7 cellular contexts compared by ENCODE assay signal in genomic region chr7:18356195-18356645, GRCh38.
DNase-seq lines count a peak whose midpoint lies in the region; ATAC-seq, FAIRE-seq and TF ChIP-seq lines count a peak whose summit lies in the region.

No MANE protein-coding gene starts in this region.

- H3K36me3 ChIP-seq in right lobe of liver = no peaks in the 10 kb centered on the region

- DNase-seq in GM10266 (ENCODE audit: extremely low spot score) (peak; percentile 19), OCI-M1 (lab: John Stamatoyannopoulos, UW) (peak; percentile 66), right lobe of liver (no peak), islet precursor cell (no peak)

- H3K27ac ChIP-seq in right lobe of liver = no peak overlapping the region

- no peaks in the 10 kb centered on the region for H3K9me3 ChIP-seq in right lobe of liver

- H3K27me3 ChIP-seq in right lobe of liver = no peaks in the 10 kb centered on the region

- H3K4me1 ChIP-seq in right lobe of liver = no peaks in the 10 kb centered on the region

- ATAC-seq in HG03095 (IDR thresholded peaks at IDR 0.05; ENCODE audit: unreplicated experiment) = peak; percentile 46
- ATAC-seq in right lobe of liver = peak; percentile 74 to 87 (median 80)
- no peak for ATAC-seq in GM21825 (IDR thresholded peaks at IDR 0.05; ENCODE audit: unreplicated experiment)

- intact Hi-C loops in right lobe of liver (cut with DNase I) = loop anchor here in 1 of 2 donors (10.0 kb wide), 1 partner anchor 219 kb away; no protein-coding TSS in a partner anchor

- no peak overlapping the region for H3K4me3 ChIP-seq in right lobe of liver

- TF ChIP-seq POLR2A in right lobe of liver (IDR thresholded peaks at IDR 0.05) = no peak

- peak; percentile 68 for FAIRE-seq in colon (lab: Jason Lieb, UNC)

- peak; percentile 51 for TF ChIP-seq CTCF in GM10266 (IDR thresholded peaks at IDR 0.05; ENCODE audit: control insufficient read depth, insufficient read depth, low read depth, missing control alignments)
- TF ChIP-seq CTCF in right lobe of liver (IDR thresholded peaks at IDR 0.05) = peak; percentile 28 to 75 (median 64)

- WGBS in right lobe of liver (ENCODE audit: insufficient coverage, low coverage, low lambda C conversion rate, missing lambda C conversion rate) = 0% methylated on average over 4 of the region's 4 CpGs

Comparison
In these comparisons a context has a peak if more than half of its experiments do, and no peak if none do; other contexts are left out.
1. DNase-seq: peak in GM10266 (single experiment) and OCI-M1 (single experiment); none in right lobe of liver (0 of 3) and islet precursor cell (single experiment).